ENCODE assay signal across 15 cellular contexts in the genomic region with DNA sequence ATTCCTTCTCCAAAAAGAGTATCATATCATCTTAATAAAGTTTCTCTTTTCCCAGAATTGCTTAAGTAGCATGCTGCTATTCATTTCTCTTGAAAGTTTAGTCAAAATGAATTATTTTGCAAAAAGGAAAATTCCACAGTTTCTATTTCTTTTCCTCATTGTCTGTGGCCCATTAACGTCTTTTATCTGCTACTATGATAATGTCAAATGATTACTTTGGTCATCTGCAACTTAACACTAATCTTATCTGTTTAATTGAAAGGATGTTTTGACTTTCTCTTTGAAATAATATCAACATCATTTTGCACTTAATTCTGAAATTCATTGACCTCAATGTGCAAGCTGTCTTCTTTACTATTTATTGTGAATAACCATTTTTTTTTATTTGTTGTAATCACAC.
A peak's percentile ranks its signal among the peaks of the same experiment; 100 is the strongest.
DNase-seq lines count a peak whose midpoint lies in the region; ATAC-seq and TF ChIP-seq lines count a peak whose summit lies in the region.
"Had no signal": no experiment of that assay in that cellular context is flagged by ENCODE, and none has a peak within 500 bp of the region (broad histone marks: within the 10 kb centered on the region; RNA-seq: fewer than 3 reads in every experiment).

No MANE protein-coding gene starts in this region.

- H3K18ac ChIP-seq in mesenchymal stem cell (ENCODE audit: low read depth in 1 of 2, low read length in 2 of 2): no peak overlapping the region

- peaks cover 2 to 14% (median 7%) of the 10 kb centered on the region in 5 experiments for H3K9me3 Mint-ChIP-seq in brain
- H3K9me3 Mint-ChIP-seq in stimulated activated effector memory CD8-positive, alpha-beta T cell treated with anti-CD3 and anti-CD28 coated beads, Interleukin-12 subunit alpha, Interleukin-12 subunit beta, amount 100 ng/mL, for 72 hours: no peaks in the 10 kb centered on the region

- H3K4me1 Mint-ChIP-seq in brain: peaks cover 40% of the 10 kb centered on the region
- H3K4me1 Mint-ChIP-seq in stimulated activated effector memory CD8-positive, alpha-beta T cell treated with anti-CD3 and anti-CD28 coated beads, Interleukin-12 subunit alpha, Interleukin-12 subunit beta, amount 100 ng/mL, for 72 hours: no peaks in the 10 kb centered on the region
- H3K4me1 Mint-ChIP-seq: CD8-positive, alpha-beta memory T cell had no signal

- H3K9me3 ChIP-seq in heart left ventricle: no peaks in the 10 kb centered on the region
- no peaks in the 10 kb centered on the region for H3K9me3 ChIP-seq in right cardiac atrium (ENCODE audit: control insufficient read depth, low read length)
- no peaks in the 10 kb centered on the region for H3K9me3 ChIP-seq in mesenchymal stem cell (ENCODE audit: control insufficient read depth, low read length)
- no peaks in the 10 kb centered on the region for H3K9me3 ChIP-seq in thoracic aorta
- H3K9me3 ChIP-seq: HAP-1 had no signal

- H3K79me1 ChIP-seq in mesenchymal stem cell (replicated peaks; ENCODE audit: low read length, poor library complexity, severe bottlenecking): no peaks in the 10 kb centered on the region

- no peak overlapping the region for H3K23ac ChIP-seq in mesenchymal stem cell (ENCODE audit: low read length in 2 of 2)

- H3K4me3 Mint-ChIP-seq in brain: peak overlapping the region in 2 of 5 experiments; percentile 31 to 58
- H3K4me3 Mint-ChIP-seq in stimulated activated effector memory CD8-positive, alpha-beta T cell treated with anti-CD3 and anti-CD28 coated beads, Interleukin-12 subunit alpha, Interleukin-12 subunit beta, amount 100 ng/mL, for 72 hours: no peak overlapping the region
- H3K4me3 Mint-ChIP-seq: CD8-positive, alpha-beta memory T cell had no signal

- H2BK12ac ChIP-seq in mesenchymal stem cell (ENCODE audit: low read length in 2 of 2): no peak overlapping the region

- no peak overlapping the region for H4K8ac ChIP-seq in mesenchymal stem cell (ENCODE audit: low read length)

- peak overlapping the region; percentile 22 for H3K9ac ChIP-seq in mesenchymal stem cell (ENCODE audit: low read length)
- H3K9ac ChIP-seq: BLaER1 treated with 17β-estradiol and CSF1 and Interleukin-3, amounts not matched to agents 10 nM and 100 nM had no signal

- no peak overlapping the region for H2AFZ ChIP-seq in mesenchymal stem cell (ENCODE audit: low read depth, low read length)

- intact Hi-C loops in heart left ventricle (cut with DNase I): loop anchor here in 2 of 10 donors (10.0 kb wide), 2 partner anchors 74 to 84 kb away; no protein-coding TSS in a partner anchor
- intact Hi-C loops in right cardiac atrium (cut with DNase I): no loop called here

- WGBS in heart left ventricle, 4 donors: 13 to 20% (median 14%) methylated on average over 1 of the region's 1 CpG
- 12% methylated on average over 1 of the region's 1 CpG for WGBS in right cardiac atrium
- no CpG with 5 or more reads among the region's 1 CpG for WGBS in mesenchymal stem cell

- H3K27me3 ChIP-seq in heart left ventricle (no peaks in the 10 kb centered on the region), right cardiac atrium (ENCODE audit: control insufficient read depth, insufficient read depth) (no peaks in the 10 kb centered on the region), mesenchymal stem cell (ENCODE audit: control insufficient read depth in 1 of 2, insufficient read depth in 1 of 2, low read length in 2 of 2) (no peaks in the 10 kb centered on the region), thoracic aorta (replicated peaks; ENCODE audit: insufficient read depth) (no peaks in the 10 kb centered on the region)
- H3K27me3 ChIP-seq: BLaER1 treated with 17β-estradiol and CSF1 and Interleukin-3, amounts not matched to agents 10 nM and 100 nM had no signal

- H3K27ac ChIP-seq in heart left ventricle (peak overlapping the region in 9 of 12 donors; percentile 4 to 69 (median 59)), right cardiac atrium (ENCODE audit: low read length) (no peak overlapping the region), mesenchymal stem cell (ENCODE audit: low read length, poor library complexity, severe bottlenecking) (no peak overlapping the region), thoracic aorta (peak overlapping the region in 1 of 2 donors; percentile 23)
- H3K27ac ChIP-seq: BLaER1 treated with 17β-estradiol and CSF1 and Interleukin-3, amounts not matched to agents 10 nM and 100 nM had no signal

- H3K4me1 ChIP-seq in heart left ventricle: peaks cover 0 to 62% (median 20%) of the 10 kb centered on the region in 12 donors
- no peaks in the 10 kb centered on the region for H3K4me1 ChIP-seq in right cardiac atrium (ENCODE audit: control insufficient read depth, insufficient read depth, low read length)
- no peaks in the 10 kb centered on the region for H3K4me1 ChIP-seq in mesenchymal stem cell (ENCODE audit: control insufficient read depth, insufficient read depth, low read depth, low read length)
- H3K4me1 ChIP-seq in thoracic aorta (ENCODE audit: control insufficient read depth in 1 of 2, low read depth in 2 of 2): peaks cover 29 to 36% of the 10 kb centered on the region in 2 donors
- H3K4me1 ChIP-seq: BLaER1 treated with 17β-estradiol and CSF1 and Interleukin-3, amounts not matched to agents 10 nM and 100 nM; HAP-1 had no signal

- H4K91ac ChIP-seq in mesenchymal stem cell (ENCODE audit: low read length): no peak overlapping the region

- no peaks in the 10 kb centered on the region for H3K36me3 ChIP-seq in heart left ventricle
- H3K36me3 ChIP-seq in mesenchymal stem cell (ENCODE audit: control insufficient read depth in 1 of 2, insufficient read depth in 2 of 2, low read depth in 1 of 2, low read length in 2 of 2): no peaks in the 10 kb centered on the region
- no peaks in the 10 kb centered on the region for H3K36me3 ChIP-seq in thoracic aorta
- H3K36me3 ChIP-seq: BLaER1 treated with 17β-estradiol and CSF1 and Interleukin-3, amounts not matched to agents 10 nM and 100 nM; HAP-1 had no signal

- H2BK15ac ChIP-seq in mesenchymal stem cell (ENCODE audit: low read depth, poor library complexity, severe bottlenecking): no peak overlapping the region

- TF ChIP-seq POLR2A in heart left ventricle (IDR thresholded peaks at IDR 0.05): no peak

- no peak overlapping the region for H3K4me3 ChIP-seq in heart left ventricle
- no peak overlapping the region for H3K4me3 ChIP-seq in right cardiac atrium (ENCODE audit: low read length)
- no peak overlapping the region for H3K4me3 ChIP-seq in mesenchymal stem cell (ENCODE audit: insufficient read depth in 1 of 2, low read depth in 1 of 2, low read length in 2 of 2)
- peak overlapping the region; percentile 51 for H3K4me3 ChIP-seq in thoracic aorta
- H3K4me3 ChIP-seq: BLaER1 treated with 17β-estradiol and CSF1 and Interleukin-3, amounts not matched to agents 10 nM and 100 nM; HAP-1 had no signal

- no peak overlapping the region for H2BK5ac ChIP-seq in mesenchymal stem cell (ENCODE audit: low read depth, low read length, poor library complexity, severe bottlenecking)

- H3K27me3 Mint-ChIP-seq in brain: peaks cover 5% of the 10 kb centered on the region
- H3K27me3 Mint-ChIP-seq: CD8-positive, alpha-beta memory T cell had no signal

- DNase-seq in heart left ventricle: no peak
- no peak for DNase-seq in right cardiac atrium
- no peak for DNase-seq in mesenchymal stem cell
- DNase-seq in thoracic aorta (ENCODE audit: low spot score): no peak
- DNase-seq in stimulated activated effector memory CD8-positive, alpha-beta T cell treated with anti-CD3 and anti-CD28 coated beads, Interleukin-12 subunit alpha, Interleukin-12 subunit beta, amount 100 ng/mL, for 72 hours (ENCODE audit: low spot score in 2 of 2): no peak
- DNase-seq in stimulated activated naive CD4-positive, alpha-beta T cell treated with Interleukin-2 at 50 U/mL for 16 hours (lab: John Stamatoyannopoulos, UW): no peak
- no peak for DNase-seq in A172 (ENCODE audit: low spot score)
- DNase-seq: CD8-positive, alpha-beta memory T cell; DMS79 treated with DMSO at 0.1 percent for 48 hours; NCI-H1092 treated with DMSO at 0.1 percent for 48 hours; NCI-H2107; NCI-H2227 treated with DMSO at 0.1 percent for 48 hours had no signal

- H3K14ac ChIP-seq in mesenchymal stem cell (ENCODE audit: low read length in 2 of 2): no peak overlapping the region

- H2BK120ac ChIP-seq in mesenchymal stem cell (ENCODE audit: low read depth, low read length): no peak overlapping the region

- no peak overlapping the region for H3K4ac ChIP-seq in mesenchymal stem cell (ENCODE audit: low read depth in 1 of 2, low read length in 2 of 2)

- no peak overlapping the region for H2AK5ac ChIP-seq in mesenchymal stem cell (ENCODE audit: low read length, severe bottlenecking)

- peaks cover 14% of the 10 kb centered on the region for H3K36me3 Mint-ChIP-seq in brain
- no peaks in the 10 kb centered on the region for H3K36me3 Mint-ChIP-seq in stimulated activated effector memory CD8-positive, alpha-beta T cell treated with anti-CD3 and anti-CD28 coated beads, Interleukin-12 subunit alpha, Interleukin-12 subunit beta, amount 100 ng/mL, for 72 hours
- H3K36me3 Mint-ChIP-seq: CD8-positive, alpha-beta memory T cell had no signal

- no peak for ATAC-seq in heart left ventricle
- no peak for ATAC-seq in right cardiac atrium
- ATAC-seq in thoracic aorta (ENCODE audit: insufficient number of reproducible peaks, low FRiP score, low read depth): no peak
- ATAC-seq in stimulated activated effector memory CD8-positive, alpha-beta T cell treated with anti-CD3 and anti-CD28 coated beads, Interleukin-12 subunit alpha, Interleukin-12 subunit beta, amount 100 ng/mL, for 72 hours: no peak

- peak overlapping the region in 3 of 5 experiments; percentile 10 to 77 (median 55) for H3K27ac Mint-ChIP-seq in brain
- no peak overlapping the region for H3K27ac Mint-ChIP-seq in stimulated activated effector memory CD8-positive, alpha-beta T cell treated with anti-CD3 and anti-CD28 coated beads, Interleukin-12 subunit alpha, Interleukin-12 subunit beta, amount 100 ng/mL, for 72 hours
- H3K27ac Mint-ChIP-seq: CD8-positive, alpha-beta memory T cell had no signal

- no peak for TF ChIP-seq CTCF in heart left ventricle (IDR thresholded peaks at IDR 0.05)
- TF ChIP-seq CTCF in brain (conservative IDR thresholded peaks at IDR 0.05): no peak
- TF ChIP-seq CTCF in thoracic aorta (IDR thresholded peaks at IDR 0.05): no peak

- H3K4me2 ChIP-seq in mesenchymal stem cell (ENCODE audit: low read length, poor library complexity, severe bottlenecking): no peak overlapping the region
- H3K4me2 ChIP-seq: BLaER1 treated with 17β-estradiol and CSF1 and Interleukin-3, amounts not matched to agents 10 nM and 100 nM had no signal

Comparison
In these comparisons a context has a peak if more than half of its experiments do, and no peak if none do; other contexts are left out.
1. H3K27ac ChIP-seq: peak in heart left ventricle (9 of 12); none in right cardiac atrium (single experiment) and mesenchymal stem cell (single experiment).